29 cellular contexts compared by ENCODE assay signal in the genomic region with DNA sequence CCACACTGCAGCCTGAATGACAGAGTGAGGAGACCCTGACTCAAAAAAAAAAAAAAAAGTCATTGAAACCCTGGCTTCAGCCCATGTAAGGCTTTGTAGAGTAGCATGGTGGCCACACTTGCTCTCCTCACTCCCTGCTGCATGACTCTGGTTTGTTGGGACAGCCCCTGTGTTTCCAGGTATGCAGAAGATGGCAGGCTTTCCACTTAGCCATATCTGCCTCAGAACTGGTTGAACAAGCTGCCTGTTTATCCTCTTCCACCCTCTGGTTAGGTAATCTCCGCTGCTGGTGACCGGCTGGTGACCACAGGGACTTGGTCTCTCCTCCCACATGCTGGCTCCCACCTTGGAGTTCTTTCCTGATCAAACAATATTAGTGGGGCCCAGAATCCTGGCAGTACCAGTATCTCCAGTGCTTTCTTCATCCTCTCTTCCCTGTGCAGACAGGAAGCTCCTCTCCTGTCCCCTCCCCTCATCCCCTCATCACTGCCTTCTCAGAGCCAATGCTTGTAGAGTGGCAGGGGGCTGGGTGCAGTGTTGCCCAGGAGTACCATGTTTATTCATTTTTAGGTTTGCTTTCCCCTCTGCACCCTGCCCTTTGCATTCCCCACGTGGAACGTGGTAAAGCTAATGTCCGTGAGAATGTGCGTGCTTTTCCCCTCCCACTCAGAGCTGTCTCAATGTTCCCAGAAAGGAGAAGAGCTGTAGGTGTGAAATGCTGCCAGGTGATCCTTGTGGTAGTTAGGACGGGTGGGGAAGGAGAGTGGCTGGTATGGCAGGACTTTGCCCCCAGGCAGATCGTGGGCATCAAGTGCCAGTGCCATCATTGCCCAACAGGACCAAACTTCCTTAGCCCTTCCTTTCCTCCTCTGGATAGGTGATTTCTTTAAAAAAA. TPM values are rescaled to one million over a fixed set of nuclear protein-coding genes. Genes with fewer than 3 reads are reported as not detected.
A peak's percentile ranks its signal among the peaks of the same experiment; 100 is the strongest.
DNase-seq lines count a peak whose midpoint lies in the region; ATAC-seq and TF ChIP-seq lines count a peak whose summit lies in the region.
"Had no signal": no experiment of that assay in that cellular context is flagged by ENCODE, and none has a peak within 500 bp of the region (broad histone marks: within the 10 kb centered on the region; RNA-seq: fewer than 3 reads in every experiment).

No MANE protein-coding gene starts in this region.

- H2AFZ ChIP-seq in OCI-LY1 (ENCODE audit: low read length) = no peak overlapping the region

- no peaks in the 10 kb centered on the region for H3K36me3 ChIP-seq in OCI-LY1 (ENCODE audit: insufficient read depth, low read length)
- H3K36me3 ChIP-seq: BE2C, cardiac muscle cell, Peyer's patch, upper lobe of left lung had no signal

- no peaks in the 10 kb centered on the region for H4K20me1 ChIP-seq in OCI-LY1 (ENCODE audit: insufficient read depth, low read length)

- H3F3A ChIP-seq in OCI-LY1 (ENCODE audit: insufficient read depth, low read length) = 0 out of 2 replicates have a peak, but pooled peaks cover 4% of the 10 kb centered on the region

- no peaks in the 10 kb centered on the region for H3K36me3 Mint-ChIP-seq in activated CD8-positive, alpha-beta T cell treated with anti-CD3 and anti-CD28 coated beads for 36 hours (ENCODE audit: low read depth)
- H3K36me3 Mint-ChIP-seq in activated CD8-positive, alpha-beta T cell treated with anti-CD3 and anti-CD28 coated beads, Interleukin-2, amount 10 ng/mL, durations not matched to agents 7 days and 5 days (ENCODE audit: low read depth) = no peaks in the 10 kb centered on the region
- no peaks in the 10 kb centered on the region for H3K36me3 Mint-ChIP-seq in type B pancreatic cell
- H3K36me3 Mint-ChIP-seq: IgD-negative memory B cell had no signal

- POLR2A ChIA-PET in activated CD8-positive, alpha-beta T cell treated with anti-CD3 and anti-CD28 coated beads for 36 hours (lab: Charles Lee) = no interaction called here
- POLR2A ChIA-PET in activated CD8-positive, alpha-beta T cell treated with anti-CD3 and anti-CD28 coated beads, Interleukin-2, amount 10 ng/mL, durations not matched to agents 7 days and 5 days (lab: Charles Lee) = no interaction called here

- H3K4me3 Mint-ChIP-seq in activated CD8-positive, alpha-beta T cell treated with anti-CD3 and anti-CD28 coated beads for 36 hours = no peak overlapping the region
- H3K4me3 Mint-ChIP-seq in activated CD8-positive, alpha-beta T cell treated with anti-CD3 and anti-CD28 coated beads, Interleukin-2, amount 10 ng/mL, durations not matched to agents 7 days and 5 days = no peak overlapping the region
- H3K4me3 Mint-ChIP-seq in type B pancreatic cell = peak overlapping the region; percentile 62
- H3K4me3 Mint-ChIP-seq: activated T-cell treated with anti-CD3 and anti-CD28 coated beads, Interleukin-2, amount 50 U/mL, for 24 hours; dendritic cell treated with granulocyte-macrophage colony-stimulating factor and Interleukin-4, amounts not matched to agents 40 ng/mL and 50 ng/mL, for 4 days; IgD-negative memory B cell; stimulated activated naive CD8-positive, alpha-beta T cell treated with anti-CD3 and anti-CD28 coated beads, Interleukin-15, amount 100 ng/mL, for 72 hours had no signal

- H3K4me1 Mint-ChIP-seq in activated CD8-positive, alpha-beta T cell treated with anti-CD3 and anti-CD28 coated beads for 36 hours (ENCODE audit: low read depth) = no peaks in the 10 kb centered on the region
- H3K4me1 Mint-ChIP-seq in activated CD8-positive, alpha-beta T cell treated with anti-CD3 and anti-CD28 coated beads, Interleukin-2, amount 10 ng/mL, durations not matched to agents 7 days and 5 days (ENCODE audit: low read depth) = no peaks in the 10 kb centered on the region
- peaks cover 5% of the 10 kb centered on the region for H3K4me1 Mint-ChIP-seq in type B pancreatic cell (ENCODE audit: unreplicated experiment)

- CTCF ChIA-PET in activated CD8-positive, alpha-beta T cell treated with anti-CD3 and anti-CD28 coated beads for 36 hours (lab: Charles Lee) = interaction anchor here (1.8 kb wide), 1 partner anchor 23 kb away, joined by 5 read pairs; no protein-coding TSS in a partner anchor
- CTCF ChIA-PET in activated CD8-positive, alpha-beta T cell treated with anti-CD3 and anti-CD28 coated beads, Interleukin-2, amount 10 ng/mL, durations not matched to agents 7 days and 5 days (lab: Charles Lee) = interaction anchor here (1.3 kb wide), 1 partner anchor 23 kb away, joined by 3 read pairs; no protein-coding TSS in a partner anchor

- H3K27ac ChIP-seq in OCI-LY1 (ENCODE audit: low read depth, low read length, poor library complexity, severe bottlenecking) = peak overlapping the region; percentile 56
- H3K27ac ChIP-seq: cardiac muscle cell, Peyer's patch, upper lobe of left lung had no signal

- peaks cover 53% of the 10 kb centered on the region for H3K4me1 ChIP-seq in OCI-LY1 (ENCODE audit: insufficient read depth, low read length, severe bottlenecking)
- H3K4me1 ChIP-seq: Peyer's patch, upper lobe of left lung had no signal

- H3K9ac ChIP-seq in OCI-LY1 (ENCODE audit: low read length) = no peak overlapping the region

- H3K9me3 Mint-ChIP-seq in activated CD8-positive, alpha-beta T cell treated with anti-CD3 and anti-CD28 coated beads for 36 hours = no peaks in the 10 kb centered on the region
- no peaks in the 10 kb centered on the region for H3K9me3 Mint-ChIP-seq in activated CD8-positive, alpha-beta T cell treated with anti-CD3 and anti-CD28 coated beads, Interleukin-2, amount 10 ng/mL, durations not matched to agents 7 days and 5 days (ENCODE audit: insufficient read depth)
- H3K9me3 Mint-ChIP-seq in type B pancreatic cell = no peaks in the 10 kb centered on the region
- H3K9me3 Mint-ChIP-seq: activated T-cell treated with anti-CD3 and anti-CD28 coated beads, Interleukin-2, amount 50 U/mL, for 24 hours; dendritic cell treated with granulocyte-macrophage colony-stimulating factor and Interleukin-4, amounts not matched to agents 40 ng/mL and 50 ng/mL, for 4 days; IgD-negative memory B cell; stimulated activated naive CD8-positive, alpha-beta T cell treated with anti-CD3 and anti-CD28 coated beads, Interleukin-15, amount 100 ng/mL, for 72 hours had no signal

- peak; percentile 24 for ATAC-seq in activated CD8-positive, alpha-beta T cell treated with anti-CD3 and anti-CD28 coated beads for 36 hours
- ATAC-seq in activated CD8-positive, alpha-beta T cell treated with anti-CD3 and anti-CD28 coated beads, Interleukin-2, amount 10 ng/mL, durations not matched to agents 7 days and 5 days = no peak
- ATAC-seq in left colon = peak; percentile 96
- ATAC-seq in GM21367 (IDR thresholded peaks at IDR 0.05; ENCODE audit: unreplicated experiment) = no peak
- ATAC-seq in GM21360 (IDR thresholded peaks at IDR 0.05; ENCODE audit: unreplicated experiment) = no peak
- ATAC-seq: GM12878; left ventricle myocardium superior; stimulated activated naive CD8-positive, alpha-beta T cell treated with anti-CD3 and anti-CD28 coated beads, Interleukin-15, amount 100 ng/mL, for 72 hours had no signal

- no peak overlapping the region for H3K4me3 ChIP-seq in OCI-LY1 (ENCODE audit: low read depth, low read length, poor library complexity, severe bottlenecking)
- H3K4me3 ChIP-seq: cardiac muscle cell, GM12878, Peyer's patch, upper lobe of left lung had no signal

- H3K4me2 ChIP-seq in OCI-LY1 (ENCODE audit: low read length) = no peak overlapping the region

- intact Hi-C loops in activated CD8-positive, alpha-beta T cell treated with anti-CD3 and anti-CD28 coated beads for 36 hours (cut with micrococcal nuclease) = no loop called here
- intact Hi-C loops in left colon (cut with DNase I, micrococcal nuclease) = no loop called here

- H3K9me2 ChIP-seq in OCI-LY1 (ENCODE audit: low read depth, low read length) = no peaks in the 10 kb centered on the region

- no peak for TF ChIP-seq CTCF in activated CD8-positive, alpha-beta T cell treated with anti-CD3 and anti-CD28 coated beads for 36 hours (IDR thresholded peaks at IDR 0.05)
- TF ChIP-seq CTCF in OCI-LY1 (IDR thresholded peaks at IDR 0.05; ENCODE audit: low read length) (no peak), type B pancreatic cell (conservative IDR thresholded peaks at IDR 0.05) (no peak)

- peak; percentile 12 for DNase-seq in activated CD8-positive, alpha-beta T cell treated with anti-CD3 and anti-CD28 coated beads for 36 hours
- no peak for DNase-seq in activated CD8-positive, alpha-beta T cell treated with anti-CD3 and anti-CD28 coated beads, Interleukin-2, amount 10 ng/mL, durations not matched to agents 7 days and 5 days
- peak; percentile 44 to 79 for DNase-seq in left colon
- no peak for DNase-seq in type B pancreatic cell (ENCODE audit: extremely low spot score, unreplicated experiment)
- DNase-seq in DMS79 treated with DMSO at 0.1 percent for 48 hours (lab: John Stamatoyannopoulos, UW) = no peak
- DNase-seq: activated naive CD4-positive, alpha-beta T cell; activated T-cell treated with anti-CD3 and anti-CD28 coated beads, Interleukin-2, amount 50 U/mL, for 24 hours; BE2C; hypothalamus; left ventricle myocardium superior; midbrain; MM.1S; NCI-H1417; Peyer's patch; posterior cingulate gyrus; stimulated activated CD4-positive, alpha-beta T cell treated with anti-CD3 and anti-CD28 coated beads, Interleukin-15, amount 100 ng/mL, for 24 hours; stimulated activated naive CD8-positive, alpha-beta T cell treated with anti-CD3 and anti-CD28 coated beads, Interleukin-15, amount 100 ng/mL, for 72 hours; T-helper 1 cell; upper lobe of left lung had no signal

- no peaks in the 10 kb centered on the region for H3K27me3 ChIP-seq in OCI-LY1 (ENCODE audit: insufficient read depth, low read length)
- H3K27me3 ChIP-seq: BE2C, cardiac muscle cell, Peyer's patch, upper lobe of left lung had no signal

- H3K27me3 Mint-ChIP-seq in activated CD8-positive, alpha-beta T cell treated with anti-CD3 and anti-CD28 coated beads for 36 hours = peaks cover 32% of the 10 kb centered on the region
- peaks cover 48% of the 10 kb centered on the region for H3K27me3 Mint-ChIP-seq in activated CD8-positive, alpha-beta T cell treated with anti-CD3 and anti-CD28 coated beads, Interleukin-2, amount 10 ng/mL, durations not matched to agents 7 days and 5 days (ENCODE audit: low read depth)
- peaks cover 18% of the 10 kb centered on the region for H3K27me3 Mint-ChIP-seq in type B pancreatic cell
- H3K27me3 Mint-ChIP-seq: dendritic cell treated with granulocyte-macrophage colony-stimulating factor and Interleukin-4, amounts not matched to agents 40 ng/mL and 50 ng/mL, for 4 days had no signal

- no peaks in the 10 kb centered on the region for H3K9me3 ChIP-seq in OCI-LY1 (ENCODE audit: low read length)
- H3K9me3 ChIP-seq: BE2C, Peyer's patch, upper lobe of left lung had no signal

- no peak overlapping the region for H3K27ac Mint-ChIP-seq in activated CD8-positive, alpha-beta T cell treated with anti-CD3 and anti-CD28 coated beads for 36 hours
- H3K27ac Mint-ChIP-seq in activated CD8-positive, alpha-beta T cell treated with anti-CD3 and anti-CD28 coated beads, Interleukin-2, amount 10 ng/mL, durations not matched to agents 7 days and 5 days = no peak overlapping the region
- H3K27ac Mint-ChIP-seq in type B pancreatic cell = peak overlapping the region; percentile 52
- H3K27ac Mint-ChIP-seq: activated T-cell treated with anti-CD3 and anti-CD28 coated beads, Interleukin-2, amount 50 U/mL, for 24 hours; dendritic cell treated with granulocyte-macrophage colony-stimulating factor and Interleukin-4, amounts not matched to agents 40 ng/mL and 50 ng/mL, for 4 days; IgD-negative memory B cell had no signal

- H3K79me2 ChIP-seq in OCI-LY1 (ENCODE audit: insufficient read depth, low read length) = no peaks in the 10 kb centered on the region

RNA-seq across cellular contexts. Expression of a gene that starts 11.3 kb away (rescaled TPM):
- total RNA-seq in activated CD8-positive, alpha-beta T cell treated with anti-CD3 and anti-CD28 coated beads for 36 hours = not detected
- not detected for total RNA-seq in activated CD8-positive, alpha-beta T cell treated with anti-CD3 and anti-CD28 coated beads, Interleukin-2, amount 10 ng/mL, durations not matched to agents 7 days and 5 days
- total RNA-seq in left colon = 10 to 100 TPM in 1 of 2 donors, 1 to 10 TPM in 1; 3.9 to 12.7 TPM
- total RNA-seq in type B pancreatic cell (ENCODE audit: low replicate concordance) = 0.17 and 0.55 TPM in 2 replicates
- total RNA-seq: activated CD8-positive, alpha-beta memory T cell treated with anti-CD3 and anti-CD28 coated beads for 36 hours; cardiac muscle cell; GM12878; left ventricle myocardium superior; NCI-H460; Peyer's patch; SK-MEL-5 had no signal

RNA-seq across cellular contexts. Expression of a gene that starts 52.2 kb away (rescaled TPM):
- 10 to 100 TPM; 71.9 to 72.8 TPM for total RNA-seq in activated CD8-positive, alpha-beta T cell treated with anti-CD3 and anti-CD28 coated beads for 36 hours
- total RNA-seq in activated CD8-positive, alpha-beta T cell treated with anti-CD3 and anti-CD28 coated beads, Interleukin-2, amount 10 ng/mL, durations not matched to agents 7 days and 5 days = 100 to 1,000 TPM; 104 TPM
- total RNA-seq in left colon (10 to 100 TPM; 21.0 to 24.7 TPM), type B pancreatic cell (ENCODE audit: low replicate concordance) (30.1 and 40.5 TPM in 2 replicates)

Comparison
In these comparisons a context has a peak if more than half of its experiments do, and no peak if none do; other contexts are left out.
1. ATAC-seq: peak in activated CD8-positive, alpha-beta T cell treated with anti-CD3 and anti-CD28 coated beads for 36 hours (single experiment) and left colon (single experiment); none in activated CD8-positive, alpha-beta T cell treated with anti-CD3 and anti-CD28 coated beads, Interleukin-2, amount 10 ng/mL, durations not matched to agents 7 days and 5 days (single experiment), GM21367 (single experiment) and GM21360 (single experiment).
2. DNase-seq: peak in activated CD8-positive, alpha-beta T cell treated with anti-CD3 and anti-CD28 coated beads for 36 hours (single experiment) and left colon (2 of 2); none in activated CD8-positive, alpha-beta T cell treated with anti-CD3 and anti-CD28 coated beads, Interleukin-2, amount 10 ng/mL, durations not matched to agents 7 days and 5 days (single experiment), type B pancreatic cell (single experiment) and DMS79 treated with DMSO at 0.1 percent for 48 hours (single experiment).